In the genomic region with DNA sequence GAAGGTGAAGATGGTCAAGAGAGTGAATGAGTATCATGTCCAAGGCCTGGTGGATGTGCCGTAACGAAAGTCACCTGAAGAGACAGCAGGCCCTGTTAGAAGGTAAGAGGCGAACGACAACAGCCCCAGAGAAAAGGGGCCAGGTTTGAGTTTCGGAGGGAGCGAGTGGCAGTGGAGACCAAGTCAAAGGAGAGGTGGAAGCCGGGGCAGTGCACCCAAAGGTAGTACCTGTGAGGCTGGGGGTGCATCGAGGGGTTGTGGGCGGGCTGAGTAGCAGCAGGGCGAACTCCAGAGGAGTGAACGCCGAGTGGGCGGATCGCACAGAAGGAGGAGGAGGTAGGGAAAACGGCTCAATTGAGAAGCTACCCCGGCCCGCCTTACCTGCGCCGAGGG, we compare ENCODE assay signal across 1 cellular context.
TF ChIP-seq lines count a peak whose summit lies in the region.

No MANE protein-coding gene starts in this region.

TF ChIP-seq in H1, 55 proteins besides CTCF, POLR2A, EP300 and RAD21:
- TF ChIP-seq SIN3A (conservative IDR thresholded peaks at IDR 0.05 in 1 of 2, IDR thresholded peaks at IDR 0.05 in 1 of 2; ENCODE audit: low read depth in 1 of 2, low read length in 2 of 2) (0 out of 4 replicates have a peak, but pooled peaks of 1 of the 2 experiments have one; percentile 22), TAF7 (optimal IDR thresholded peaks at IDR 0.05; ENCODE audit: borderline replicate concordance, low read depth, low read length) (no peak), ASH2L (IDR thresholded peaks at IDR 0.05; ENCODE audit: low read length) (peak; percentile 6), EGR1 (IDR thresholded peaks at IDR 0.05; ENCODE audit: borderline replicate concordance, low read depth, low read length) (0 out of 2 replicates have a peak, but pooled peaks have one; percentile 12), SAP30 (IDR thresholded peaks at IDR 0.05; ENCODE audit: insufficient read depth, insufficient replicate concordance, low read length) (peak; percentile 69), SP2 (IDR thresholded peaks at IDR 0.05; ENCODE audit: low read length) (no peak)
